17 cellular contexts compared by ENCODE assay signal in the genomic region with DNA sequence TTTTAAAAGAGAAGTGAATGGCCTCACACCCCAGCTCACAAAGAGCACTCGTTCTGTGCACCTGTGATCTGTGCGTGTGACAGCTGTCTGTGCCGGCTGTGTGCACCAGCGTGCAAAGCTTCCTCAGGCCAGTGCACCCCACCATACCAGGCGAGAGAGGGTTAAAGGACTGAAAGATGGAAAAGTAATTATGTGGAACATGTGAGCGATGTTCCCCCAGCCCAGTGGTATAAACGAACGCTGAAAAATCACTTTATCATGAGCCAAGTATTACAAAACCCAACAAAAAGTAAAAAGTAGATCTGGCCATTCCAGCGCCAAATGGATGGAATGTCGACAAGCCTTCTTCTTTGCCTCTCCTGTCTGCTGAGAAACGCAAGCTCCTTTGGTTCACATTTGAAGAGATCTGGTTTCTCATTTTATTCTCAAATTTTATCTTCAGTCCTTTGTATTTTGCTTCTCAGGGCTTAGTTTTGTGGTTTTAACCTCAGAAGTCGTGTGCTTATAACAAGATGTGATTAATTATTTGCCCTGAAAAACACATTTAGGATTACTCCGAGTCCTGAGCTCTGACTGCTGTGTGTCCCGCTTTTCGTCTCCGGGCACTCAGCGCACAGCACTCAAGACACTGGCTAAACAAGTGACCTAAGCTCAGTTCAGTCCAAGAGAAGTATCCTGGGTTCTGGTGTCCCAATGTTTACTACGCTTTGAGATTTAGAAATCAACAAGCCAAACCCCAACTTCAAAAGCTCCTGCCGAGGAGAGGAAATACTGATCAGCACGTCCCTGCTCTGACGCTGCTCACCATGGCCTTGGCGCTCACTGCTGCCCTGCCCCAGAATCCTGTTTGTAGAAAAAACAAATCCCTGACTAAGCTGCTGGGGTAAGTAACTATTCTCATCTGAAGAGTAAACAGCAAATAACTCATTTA. TPM values are rescaled to one million over a fixed set of nuclear protein-coding genes. Genes with fewer than 3 reads are reported as not detected.
DNase-seq lines count a peak whose midpoint lies in the region; ATAC-seq, FAIRE-seq and TF ChIP-seq lines count a peak whose summit lies in the region.
"Had no signal": no experiment of that assay in that cellular context is flagged by ENCODE, and none has a peak within 500 bp of the region (broad histone marks: within the 10 kb centered on the region; RNA-seq: fewer than 3 reads in every experiment).

No MANE protein-coding gene starts in this region.

- ATAC-seq in activated T-cell treated with anti-CD3 and anti-CD28 coated beads, Interleukin-2, amount 50 U/mL, for 72 hours (replicated peaks in 1 of 2), result no peak
- peak; percentile 66 for ATAC-seq in left ventricle myocardium superior
- ATAC-seq in pancreas, result peak in 3 of 4 donors; percentile 15 to 32 (median 31)
- no peak for ATAC-seq in HG03457 (IDR thresholded peaks at IDR 0.05; ENCODE audit: unreplicated experiment)

- no peak overlapping the region for H3K4me3 Mint-ChIP-seq in activated T-cell treated with anti-CD3 and anti-CD28 coated beads, Interleukin-2, amount 50 U/mL, for 24 hours
- H3K4me3 Mint-ChIP-seq in activated T-cell treated with anti-CD3 and anti-CD28 coated beads, Interleukin-2, amount 50 U/mL, for 72 hours, result no peak overlapping the region

- peaks cover 98% of the 10 kb centered on the region for H3K36me3 Mint-ChIP-seq in activated T-cell treated with anti-CD3 and anti-CD28 coated beads, Interleukin-2, amount 50 U/mL, for 24 hours (ENCODE audit: low read depth)
- H3K36me3 Mint-ChIP-seq in activated T-cell treated with anti-CD3 and anti-CD28 coated beads, Interleukin-2, amount 50 U/mL, for 72 hours (ENCODE audit: insufficient read depth in 2 of 2), result peaks cover 7 to 12% of the 10 kb centered on the region in 2 donors

- no peaks in the 10 kb centered on the region for H3K79me2 ChIP-seq in MM.1S (ENCODE audit: low read length)

- H3K9me2 ChIP-seq in MM.1S (replicated peaks; ENCODE audit: insufficient read depth, low read length), result no peaks in the 10 kb centered on the region

- H3K27me3 ChIP-seq in pancreas (no peaks in the 10 kb centered on the region), uterus (no peaks in the 10 kb centered on the region), small intestine (ENCODE audit: control insufficient read depth in 2 of 2, insufficient read depth in 2 of 2, low read length in 2 of 2) (no peaks in the 10 kb centered on the region), MM.1S (replicated peaks; ENCODE audit: insufficient read depth, low read length) (no peaks in the 10 kb centered on the region)
- H3K27me3 ChIP-seq: neutrophil had no signal

- H4K20me1 ChIP-seq in MM.1S (ENCODE audit: insufficient read depth, low read length), result no peaks in the 10 kb centered on the region

- no peak overlapping the region for H3K9ac ChIP-seq in MM.1S (ENCODE audit: low read length)

- H3K4me3 ChIP-seq in pancreas (no peak overlapping the region), uterus (no peak overlapping the region), small intestine (ENCODE audit: low read depth in 1 of 2, low read length in 2 of 2) (no peak overlapping the region), MM.1S (ENCODE audit: low read length) (no peak overlapping the region)

- TF ChIP-seq CTCF in pancreas (IDR thresholded peaks at IDR 0.05) (no peak), uterus (IDR thresholded peaks at IDR 0.05) (no peak), MM.1S (IDR thresholded peaks at IDR 0.05; ENCODE audit: low read length) (no peak)

- H3K4me2 ChIP-seq in MM.1S (ENCODE audit: low read depth, low read length), result no peak overlapping the region

- peak overlapping the region in 2 of 4 donors; percentile 11 to 37 for H3K27ac ChIP-seq in pancreas
- peak overlapping the region; percentile 77 to 84 for H3K27ac ChIP-seq in uterus
- peak overlapping the region in 1 of 2 donors; percentile 76 for H3K27ac ChIP-seq in small intestine (ENCODE audit: low read depth in 1 of 2, low read length in 1 of 2)
- no peak overlapping the region for H3K27ac ChIP-seq in MM.1S (ENCODE audit: low read length)
- H3K27ac ChIP-seq: neutrophil had no signal

- H3K36me3 ChIP-seq in pancreas (peaks cover 0 to 8% (median 0%) of the 10 kb centered on the region in 3 donors), uterus (no peaks in the 10 kb centered on the region), small intestine (ENCODE audit: control insufficient read depth in 2 of 2, insufficient read depth in 2 of 2, low read length in 2 of 2) (peaks cover 4 to 21% of the 10 kb centered on the region in 2 donors), MM.1S (replicated peaks; ENCODE audit: insufficient read depth, low read length) (peaks cover 12% of the 10 kb centered on the region; the same call in 1 of the 2 replicates)

- DNase-seq in activated T-cell treated with anti-CD3 and anti-CD28 coated beads, Interleukin-2, amount 50 U/mL, for 24 hours, result no peak
- DNase-seq in activated T-cell treated with anti-CD3 and anti-CD28 coated beads, Interleukin-2, amount 50 U/mL, for 72 hours, result no peak
- DNase-seq in left ventricle myocardium superior (peak; percentile 47), pancreas (no peak), uterus (peak; percentile 45 to 50), small intestine (no peak), MM.1S (no peak)
- DNase-seq: amygdala; NCI-H1417; NCI-H69; SHP77 treated with DMSO at 0.1 percent for 48 hours; stimulated activated CD4-positive, alpha-beta T cell treated with anti-CD3 and anti-CD28 coated beads, Interleukin-4, amount 100 ng/mL, for 1 hour had no signal

- peak overlapping the region; percentile 44 for H3K27ac Mint-ChIP-seq in activated T-cell treated with anti-CD3 and anti-CD28 coated beads, Interleukin-2, amount 50 U/mL, for 24 hours
- no peak overlapping the region for H3K27ac Mint-ChIP-seq in activated T-cell treated with anti-CD3 and anti-CD28 coated beads, Interleukin-2, amount 50 U/mL, for 72 hours

- intact Hi-C loops in left ventricle myocardium superior (cut with micrococcal nuclease) (no loop called here), pancreas (cut with DNase I) (no loop called here), uterus (cut with DNase I; ENCODE audit: low total_unique reads) (no loop called here)

- H3K4me1 ChIP-seq in pancreas (peaks cover 0 to 5% (median 4%) of the 10 kb centered on the region in 3 donors), uterus (peaks cover 12 to 13% of the 10 kb centered on the region in 2 donors), small intestine (ENCODE audit: control insufficient read depth in 2 of 2, insufficient read depth in 1 of 2, low read depth in 1 of 2, low read length in 1 of 2) (no peaks in the 10 kb centered on the region), MM.1S (ENCODE audit: low read length) (no peaks in the 10 kb centered on the region)

- no peak overlapping the region for H2AFZ ChIP-seq in MM.1S (ENCODE audit: low read length)

- no peaks in the 10 kb centered on the region for H3K9me3 Mint-ChIP-seq in activated T-cell treated with anti-CD3 and anti-CD28 coated beads, Interleukin-2, amount 50 U/mL, for 24 hours
- H3K9me3 Mint-ChIP-seq in activated T-cell treated with anti-CD3 and anti-CD28 coated beads, Interleukin-2, amount 50 U/mL, for 72 hours, result no peaks in the 10 kb centered on the region

- H3K9me3 ChIP-seq in pancreas, result no peaks in the 10 kb centered on the region
- no peaks in the 10 kb centered on the region for H3K9me3 ChIP-seq in uterus
- H3K9me3 ChIP-seq in small intestine (ENCODE audit: control insufficient read depth, low read depth), result no peaks in the 10 kb centered on the region
- H3K9me3 ChIP-seq in MM.1S (replicated peaks; ENCODE audit: insufficient read depth, low read length), result no peaks in the 10 kb centered on the region
- H3K9me3 ChIP-seq: neutrophil had no signal

- 87% methylated on average over 22 of the region's 22 CpGs for WGBS in pancreas, 2 donors
- WGBS in small intestine, 3 donors, result 68 to 91% (median 87%) methylated on average over 22 of the region's 22 CpGs

- no peaks in the 10 kb centered on the region for H3F3A ChIP-seq in MM.1S (ENCODE audit: insufficient read depth, low read length)

- no peaks in the 10 kb centered on the region for H3K27me3 Mint-ChIP-seq in activated T-cell treated with anti-CD3 and anti-CD28 coated beads, Interleukin-2, amount 50 U/mL, for 24 hours
- H3K27me3 Mint-ChIP-seq in activated T-cell treated with anti-CD3 and anti-CD28 coated beads, Interleukin-2, amount 50 U/mL, for 72 hours (ENCODE audit: low read depth), result no peaks in the 10 kb centered on the region

- H3K4me1 Mint-ChIP-seq in activated T-cell treated with anti-CD3 and anti-CD28 coated beads, Interleukin-2, amount 50 U/mL, for 24 hours (ENCODE audit: low read depth), result no peaks in the 10 kb centered on the region
- H3K4me1 Mint-ChIP-seq in activated T-cell treated with anti-CD3 and anti-CD28 coated beads, Interleukin-2, amount 50 U/mL, for 72 hours (ENCODE audit: low read depth), result no peaks in the 10 kb centered on the region

- FAIRE-seq in pancreas (lab: Jason Lieb, UNC), result no peak
- no peak for FAIRE-seq in small intestine (lab: Jason Lieb, UNC)
- FAIRE-seq: A204.1, D721Med, endothelial cell of umbilical vein had no signal

- TF ChIP-seq POLR2A in uterus (IDR thresholded peaks at IDR 0.05), result no peak

RNA-seq across cellular contexts. Expression of gene IPPK, which starts 53.5 kb away (rescaled TPM):
- 10 to 100 TPM; 12.2 to 14.9 TPM for total RNA-seq in activated T-cell treated with anti-CD3 and anti-CD28 coated beads, Interleukin-2, amount 50 U/mL, for 72 hours
- total RNA-seq in left ventricle myocardium superior (7.6 TPM), pancreas (1 to 10 TPM; 1.9 to 3.9 (median 2.6) TPM), uterus (10 to 100 TPM in 2 of 4 donors, 1 to 10 TPM in 2; 5.9 to 13.1 (median 8.5) TPM)
- polyA plus RNA-seq in pancreas (1 to 10 TPM; 3.7 to 6.5 TPM), small intestine (1 to 10 TPM; 3.0 to 5.4 (median 4.0) TPM)

Comparison
In these comparisons a context has a peak if more than half of its experiments do, and no peak if none do; other contexts are left out.
1. DNase-seq: peak in left ventricle myocardium superior (single experiment) and uterus (2 of 2); none in activated T-cell treated with anti-CD3 and anti-CD28 coated beads, Interleukin-2, amount 50 U/mL, for 24 hours (single experiment), activated T-cell treated with anti-CD3 and anti-CD28 coated beads, Interleukin-2, amount 50 U/mL, for 72 hours (0 of 2), pancreas (0 of 6), small intestine (single experiment) and MM.1S (single experiment).
2. ATAC-seq: peak in left ventricle myocardium superior (single experiment) and pancreas (3 of 4); none in activated T-cell treated with anti-CD3 and anti-CD28 coated beads, Interleukin-2, amount 50 U/mL, for 72 hours (0 of 2) and HG03457 (single experiment).